ENCODE assay signal across 9 cellular contexts in the genomic region with DNA sequence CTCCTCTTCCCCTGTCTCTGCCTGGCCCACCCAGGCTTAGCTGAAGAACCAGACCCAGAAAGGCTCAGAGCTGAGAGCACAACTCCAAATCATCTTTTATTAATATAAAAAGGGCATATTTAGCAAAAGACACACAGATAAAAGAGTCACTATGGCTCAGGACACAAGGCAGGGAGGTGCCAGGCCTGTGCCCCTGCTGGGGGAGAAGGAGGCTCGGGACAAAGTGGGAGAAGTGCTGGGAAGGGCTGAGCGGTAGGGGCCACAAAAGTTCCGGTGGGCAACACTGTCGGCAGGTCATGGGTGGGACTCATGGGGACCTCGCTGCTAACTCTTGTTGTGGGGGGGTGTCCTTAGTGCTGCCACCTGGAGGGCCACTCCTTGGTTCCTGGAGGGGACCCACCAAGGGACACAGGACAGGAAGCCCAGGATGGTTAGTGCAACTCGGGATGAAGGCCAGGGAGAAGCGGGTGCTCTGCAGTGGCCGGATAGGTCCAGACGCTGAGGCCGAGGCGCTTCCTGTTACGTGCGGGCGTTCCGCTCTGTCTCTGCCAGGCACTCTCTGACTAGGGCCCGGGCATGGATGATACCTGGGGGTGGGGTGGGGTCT. TPM values are rescaled to one million over a fixed set of nuclear protein-coding genes. Genes with fewer than 3 reads are reported as not detected.
DNase-seq lines count a peak whose midpoint lies in the region; ATAC-seq lines count a peak whose summit lies in the region.
"Had no signal": no experiment of that assay in that cellular context is flagged by ENCODE, and none has a peak within 500 bp of the region (broad histone marks: within the 10 kb centered on the region; RNA-seq: fewer than 3 reads in every experiment).

No MANE protein-coding gene starts in this region.

- ATAC-seq in activated naive CD8-positive, alpha-beta T cell treated with anti-CD3 and anti-CD28 coated beads, Interleukin-2, amount 50 U/mL, for 24 hours: no peak
- ATAC-seq in GM18517 (IDR thresholded peaks at IDR 0.05; ENCODE audit: unreplicated experiment): no peak
- ATAC-seq in esophagus mucosa: no peak

- H3K4me3 Mint-ChIP-seq in activated T-cell treated with anti-CD3 and anti-CD28 coated beads, Interleukin-2, amount 50 U/mL, for 24 hours: peak overlapping the region; percentile 91
- H3K4me3 Mint-ChIP-seq in activated naive CD8-positive, alpha-beta T cell treated with anti-CD3 and anti-CD28 coated beads, Interleukin-2, amount 50 U/mL, for 24 hours: peak overlapping the region; percentile 91

- no peaks in the 10 kb centered on the region for H3K27me3 Mint-ChIP-seq in activated T-cell treated with anti-CD3 and anti-CD28 coated beads, Interleukin-2, amount 50 U/mL, for 24 hours
- H3K27me3 Mint-ChIP-seq in activated naive CD8-positive, alpha-beta T cell treated with anti-CD3 and anti-CD28 coated beads, Interleukin-2, amount 50 U/mL, for 24 hours: peaks cover 2% of the 10 kb centered on the region

- peaks cover 2% of the 10 kb centered on the region for H3K27me3 ChIP-seq in thymus (ENCODE audit: control insufficient read depth, insufficient read depth)

- H3K4me1 Mint-ChIP-seq in activated T-cell treated with anti-CD3 and anti-CD28 coated beads, Interleukin-2, amount 50 U/mL, for 24 hours (ENCODE audit: low read depth): peaks cover 46% of the 10 kb centered on the region
- peaks cover 40% of the 10 kb centered on the region for H3K4me1 Mint-ChIP-seq in activated naive CD8-positive, alpha-beta T cell treated with anti-CD3 and anti-CD28 coated beads, Interleukin-2, amount 50 U/mL, for 24 hours

- H3K27ac Mint-ChIP-seq in activated T-cell treated with anti-CD3 and anti-CD28 coated beads, Interleukin-2, amount 50 U/mL, for 24 hours: peak overlapping the region; percentile 97
- peak overlapping the region; percentile 94 for H3K27ac Mint-ChIP-seq in activated naive CD8-positive, alpha-beta T cell treated with anti-CD3 and anti-CD28 coated beads, Interleukin-2, amount 50 U/mL, for 24 hours

- peak overlapping the region; percentile 95 for H3K27ac ChIP-seq in thymus (ENCODE audit: low read depth)

- H3K36me3 Mint-ChIP-seq in activated T-cell treated with anti-CD3 and anti-CD28 coated beads, Interleukin-2, amount 50 U/mL, for 24 hours (ENCODE audit: low read depth): peaks cover 43% of the 10 kb centered on the region
- H3K36me3 Mint-ChIP-seq in activated naive CD8-positive, alpha-beta T cell treated with anti-CD3 and anti-CD28 coated beads, Interleukin-2, amount 50 U/mL, for 24 hours (ENCODE audit: low read depth): peaks cover 11% of the 10 kb centered on the region

- no peaks in the 10 kb centered on the region for H3K9me3 ChIP-seq in thymus (ENCODE audit: control insufficient read depth)

- H3K4me3 ChIP-seq in thymus (ENCODE audit: low read length): peak overlapping the region; percentile 90

- 98% methylated on average over 16 of the region's 16 CpGs for WGBS in thymus

- H3K36me3 ChIP-seq in thymus (ENCODE audit: control insufficient read depth, insufficient read depth): peaks cover 17% of the 10 kb centered on the region

- DNase-seq in activated T-cell treated with anti-CD3 and anti-CD28 coated beads, Interleukin-2, amount 50 U/mL, for 24 hours: no peak
- DNase-seq in activated T-cell treated with anti-CD3 and anti-CD28 coated beads, Interleukin-2, amount 50 U/mL, for 48 hours: no peak
- DNase-seq in activated naive CD8-positive, alpha-beta T cell treated with anti-CD3 and anti-CD28 coated beads, Interleukin-2, amount 50 U/mL, for 24 hours: no peak
- DNase-seq in medulla oblongata (ENCODE audit: extremely low spot score): peak; percentile 4
- DNase-seq in ecto neural progenitor cell (ENCODE audit: low spot score): no peak

- peaks cover 41% of the 10 kb centered on the region for H3K4me1 ChIP-seq in thymus (ENCODE audit: control insufficient read depth, insufficient read depth, low read length)

- no peaks in the 10 kb centered on the region for H3K9me3 Mint-ChIP-seq in activated T-cell treated with anti-CD3 and anti-CD28 coated beads, Interleukin-2, amount 50 U/mL, for 24 hours
- H3K9me3 Mint-ChIP-seq in activated naive CD8-positive, alpha-beta T cell treated with anti-CD3 and anti-CD28 coated beads, Interleukin-2, amount 50 U/mL, for 24 hours: no peaks in the 10 kb centered on the region

RNA-seq across cellular contexts. Expression of a gene that starts 1.4 kb away (rescaled TPM):
- polyA plus RNA-seq in thymus: 57.2 TPM
- total RNA-seq in esophagus mucosa: 36.5 TPM

RNA-seq across cellular contexts. Expression of a gene that starts 1.4 kb away (rescaled TPM):
- 51.2 TPM for polyA plus RNA-seq in thymus
- total RNA-seq in esophagus mucosa: 34.8 TPM

RNA-seq across cellular contexts. Expression of a gene that starts 16.7 kb away (rescaled TPM):
- polyA plus RNA-seq in thymus: 0.14 TPM
- total RNA-seq in esophagus mucosa: not detected
- total RNA-seq: LHCN-M2 had no signal

RNA-seq across cellular contexts. Expression of a gene that starts 23.7 kb away (rescaled TPM):
- polyA plus RNA-seq in thymus: 96.4 TPM
- total RNA-seq in esophagus mucosa: 23.5 TPM

RNA-seq across cellular contexts. Expression of a gene that starts 37.5 kb away (rescaled TPM):
- 96.3 TPM for polyA plus RNA-seq in thymus
- 135 TPM for total RNA-seq in esophagus mucosa
